8 cellular contexts compared by ENCODE assay signal in genomic region chr19:49808762-49809154, GRCh38. TPM values are rescaled to one million over a fixed set of nuclear protein-coding genes. Genes with fewer than 3 reads are reported as not detected.
DNase-seq lines count a peak whose midpoint lies in the region; ATAC-seq and TF ChIP-seq lines count a peak whose summit lies in the region.

No MANE protein-coding gene starts in this region.

- TF ChIP-seq POLR2A in IMR-90 (IDR thresholded peaks at IDR 0.05; ENCODE audit: low read depth, low read length) (no peak), tibial nerve (IDR thresholded peaks at IDR 0.05) (peak; percentile 66 to 77)

- no TSS peak for BruUV-seq in IMR-90 (replicated peaks; lab: Mats Ljungman, UMichigan)

- H2AK5ac ChIP-seq in IMR-90 (ENCODE audit: low read depth, low read length), result no peak overlapping the region

- 3% methylated on average over 8 of the region's 27 CpGs; no CpG with 5 or more reads in 1 of the 2 experiments for WGBS in IMR-90 (ENCODE audit: extremely low coverage in 2 of 2, insufficient read length in 1 of 2), 2 experiments
- 1% methylated on average over 27 of the region's 27 CpGs for WGBS in tibial nerve, 2 donors

- H2BK15ac ChIP-seq in IMR-90 (ENCODE audit: low read depth, low read length), result no peak overlapping the region; the same call in 2 of the 3 replicates

- no peak overlapping the region for H2BK5ac ChIP-seq in IMR-90 (ENCODE audit: low read depth, low read length, poor library complexity, severe bottlenecking)

- 0 out of 2 replicates have a peak overlapping the region, but pooled peaks have one; percentile 16 for H3K4ac ChIP-seq in IMR-90 (ENCODE audit: low read depth, low read length)

- H4K5ac ChIP-seq in IMR-90 (ENCODE audit: low read depth, low read length), result 0 out of 2 replicates have a peak overlapping the region, but pooled peaks have one; percentile 19

- no peak overlapping the region for H2BK120ac ChIP-seq in IMR-90 (ENCODE audit: low read depth, low read length)

- no peaks in the 10 kb centered on the region; the same call in 1 of the 2 replicates for H4K20me1 ChIP-seq in IMR-90 (ENCODE audit: insufficient read depth, low read length)

- TF ChIP-seq RAD21 in IMR-90 (IDR thresholded peaks at IDR 0.05; ENCODE audit: low read length), result no peak

- H3K4me3 ChIP-seq in IMR-90 (ENCODE audit: insufficient read depth, low read depth, low read length) (peak overlapping the region; percentile 81), ascending aorta (peak overlapping the region; percentile 71 to 80), right atrium auricular region (peak overlapping the region; percentile 62 to 75), tibial nerve (peak overlapping the region; percentile 65 to 75 (median 71))

- H3K9me3 ChIP-seq in IMR-90 (ENCODE audit: control insufficient read depth, insufficient read depth, low read length), result no peaks in the 10 kb centered on the region
- H3K9me3 ChIP-seq in ascending aorta, result no peaks in the 10 kb centered on the region
- H3K9me3 ChIP-seq in right atrium auricular region, result no peaks in the 10 kb centered on the region
- H3K9me3 ChIP-seq in tibial nerve, result no peaks in the 10 kb centered on the region

- dilution Hi-C loops in IMR-90 (cut with HindIII; ENCODE audit: low sequenced_read_pairs, unreplicated experiment), result no loop called here

- peak; percentile 93 for DNase-seq in Ammon's horn (ENCODE audit: low spot score)
- peak; percentile 71 for DNase-seq in IMR-90
- peak; percentile 56 for DNase-seq in T1000 (lab: John Stamatoyannopoulos, UW)
- peak; percentile 73 to 96 for DNase-seq in ascending aorta (ENCODE audit: low spot score in 2 of 2)
- DNase-seq in right atrium auricular region (ENCODE audit: low spot score), result peak; percentile 95
- peak; percentile 98 for DNase-seq in posterior vena cava (ENCODE audit: low spot score)
- DNase-seq in tibial nerve (ENCODE audit: low spot score in 2 of 2), result peak; percentile 96 to 97

- peak overlapping the region; percentile 93; the same call in 1 of the 2 replicates for H3K23ac ChIP-seq in IMR-90 (ENCODE audit: low read depth, low read length)

- no peak for TF ChIP-seq CTCF in IMR-90 (conservative IDR thresholded peaks at IDR 0.05; ENCODE audit: low read depth, low read length)
- TF ChIP-seq CTCF in ascending aorta (IDR thresholded peaks at IDR 0.05), result no peak
- no peak for TF ChIP-seq CTCF in right atrium auricular region (IDR thresholded peaks at IDR 0.05)
- no peak for TF ChIP-seq CTCF in tibial nerve (IDR thresholded peaks at IDR 0.05)

- H3K14ac ChIP-seq in IMR-90 (replicated peaks; ENCODE audit: low read depth, low read length), result peak overlapping the region; percentile 48; the same call in 1 of the 2 replicates

- H3K9ac ChIP-seq in IMR-90 (ENCODE audit: low read depth, low read length), result peak overlapping the region; percentile 51

- 0 out of 2 replicates have a peak overlapping the region, but pooled peaks have one; percentile 26 for H4K91ac ChIP-seq in IMR-90 (ENCODE audit: insufficient read depth, low read depth, low read length)

- peak overlapping the region; percentile 25 to 57; a peak in 2 of 4 replicates for H4K8ac ChIP-seq in IMR-90 (ENCODE audit: low read depth in 2 of 2, low read length in 2 of 2)

- H3K36me3 ChIP-seq in IMR-90 (ENCODE audit: control insufficient read depth, insufficient read depth, low read length) (peaks cover 24% of the 10 kb centered on the region; the same call in 1 of the 2 replicates), ascending aorta (peaks cover 23 to 24% of the 10 kb centered on the region in 2 donors), right atrium auricular region (peaks cover 28% of the 10 kb centered on the region), tibial nerve (peaks cover 0 to 44% (median 3%) of the 10 kb centered on the region in 3 donors)

- H3K9me1 ChIP-seq in IMR-90 (ENCODE audit: insufficient read depth, low read length), result peaks cover 14% of the 10 kb centered on the region

- ATAC-seq in IMR-90 (ENCODE audit: low read depth), result peak; percentile 67
- no peak for ATAC-seq in GM19463 (IDR thresholded peaks at IDR 0.05; ENCODE audit: unreplicated experiment)

- H3K56ac ChIP-seq in IMR-90 (ENCODE audit: extremely low read depth, insufficient read depth, low read length), result no peak overlapping the region

- H3K79me1 ChIP-seq in IMR-90 (ENCODE audit: low read depth in 1 of 2, low read length in 2 of 2), result peaks cover 5 to 21% of the 10 kb centered on the region in 2 experiments; a peak in 2 of 4 replicates

- peaks cover 5% of the 10 kb centered on the region for H3K4me1 ChIP-seq in IMR-90 (ENCODE audit: control insufficient read depth, insufficient read depth, low read length)
- H3K4me1 ChIP-seq in ascending aorta, result peaks cover 6 to 15% of the 10 kb centered on the region in 2 donors
- H3K4me1 ChIP-seq in right atrium auricular region, result peaks cover 0 to 25% of the 10 kb centered on the region in 2 donors
- peaks cover 0 to 38% (median 10%) of the 10 kb centered on the region in 4 donors for H3K4me1 ChIP-seq in tibial nerve

- CTCF ChIA-PET in IMR-90 (lab: Yijun Ruan, JAX), result no interaction called here

- H3K27ac ChIP-seq in IMR-90 (ENCODE audit: insufficient read depth, low read length) (peak overlapping the region; percentile 9; the same call in 1 of the 2 replicates), ascending aorta (peak overlapping the region; percentile 77), right atrium auricular region (peak overlapping the region; percentile 83 to 93), tibial nerve (peak overlapping the region; percentile 83 to 94 (median 88))

- H3K4me2 ChIP-seq in IMR-90 (ENCODE audit: low read depth, low read length), result peak overlapping the region; percentile 90

- no peak overlapping the region for H2BK20ac ChIP-seq in IMR-90 (ENCODE audit: low read depth, low read length)

- in situ Hi-C loops in IMR-90 (cut with MboI; ENCODE audit: low sequenced_read_pairs), result no loop called here

- TF ChIP-seq EP300 in tibial nerve (IDR thresholded peaks at IDR 0.05), result peak in 1 of 2 donors; percentile 83

- H3K18ac ChIP-seq in IMR-90 (ENCODE audit: low read depth, low read length), result no peak overlapping the region

- H3K27me3 ChIP-seq in IMR-90 (ENCODE audit: control insufficient read depth, insufficient read depth, low read length), result no peaks in the 10 kb centered on the region
- no peaks in the 10 kb centered on the region for H3K27me3 ChIP-seq in ascending aorta
- no peaks in the 10 kb centered on the region for H3K27me3 ChIP-seq in right atrium auricular region
- no peaks in the 10 kb centered on the region for H3K27me3 ChIP-seq in tibial nerve

- H2AK9ac ChIP-seq in IMR-90 (replicated peaks; ENCODE audit: low read depth, low read length, poor library complexity), result peak overlapping the region; percentile 92

- intact Hi-C loops in IMR-90 (cut with micrococcal nuclease), result no loop called here
- intact Hi-C loops in ascending aorta (cut with DNase I), result loop anchor here (2.0 kb wide), 2 partner anchors 58 to 60 kb away; no protein-coding TSS in a partner anchor
- intact Hi-C loops in posterior vena cava (cut with DNase I), result loop anchor here in 1 of 2 donors (5.0 kb wide), 1 partner anchor 41 kb away; the partner anchor contains the start of gene AP2A1

- peak overlapping the region; percentile 98 for H2AFZ ChIP-seq in IMR-90 (replicated peaks; ENCODE audit: low read length, poor library complexity)

- POLR2A ChIA-PET in IMR-90 (lab: Charles Lee; ENCODE audit: unreplicated experiment), result no interaction called here

TF ChIP-seq in IMR-90, 13 proteins besides CTCF, POLR2A, EP300 and RAD21:
- no peak for TF ChIP-seq CEBPB (IDR thresholded peaks at IDR 0.05; ENCODE audit: low read depth, low read length)
- TF ChIP-seq MAZ (IDR thresholded peaks at IDR 0.05; ENCODE audit: borderline replicate concordance, low read depth, low read length), result 0 out of 2 replicates have a peak, but pooled peaks have one; percentile 22

RNA-seq across cellular contexts. Expression of gene FUZ, which starts 4.3 kb away (rescaled TPM):
- total RNA-seq in IMR-90 (2012; rRNA removed) (10.6 and 14.3 TPM in 2 replicates), ascending aorta (22.1 TPM), right atrium auricular region (10 to 100 TPM; 18.5 to 22.5 TPM), posterior vena cava (10 to 100 TPM in 1 of 2 donors, 1 to 10 TPM in 1; 6.9 to 12.2 TPM), tibial nerve (10 to 100 TPM; 19.0 to 31.7 (median 26.8) TPM)
- 10.4 and 12.1 TPM in 2 replicates for polyA plus RNA-seq in IMR-90 (2012; rRNA removed)
- polyA plus RNA-seq in IMR-90 (2012; cell fraction: cytosol; rRNA removed), result 10.7 and 16.6 TPM in 2 replicates
- polyA plus RNA-seq in IMR-90 (2012; cell fraction: nucleus; rRNA removed; ENCODE audit: low replicate concordance), result 10.5 and 24.4 TPM in 2 replicates

RNA-seq across cellular contexts. Expression of gene MED25, which starts 9.3 kb away (rescaled TPM):
- total RNA-seq in IMR-90 (2012; rRNA removed) (4.7 and 5.3 TPM in 2 replicates), ascending aorta (54.0 TPM), right atrium auricular region (10 to 100 TPM; 31.1 to 54.0 TPM), posterior vena cava (10 to 100 TPM; 25.6 to 25.9 TPM), tibial nerve (10 to 100 TPM; 26.2 to 54.0 (median 29.4) TPM)
- polyA plus RNA-seq in IMR-90 (2012; rRNA removed), result 37.0 and 38.5 TPM in 2 replicates
- polyA plus RNA-seq in IMR-90 (2012; cell fraction: cytosol; rRNA removed), result 20.7 and 33.0 TPM in 2 replicates
- 77.0 and 95.3 TPM in 2 replicates for polyA plus RNA-seq in IMR-90 (2012; cell fraction: nucleus; rRNA removed; ENCODE audit: low replicate concordance)

RNA-seq across cellular contexts. Expression of gene AP2A1, which starts 42.0 kb away (rescaled TPM):
- total RNA-seq in IMR-90 (2012; rRNA removed) (40.7 and 41.4 TPM in 2 replicates), ascending aorta (249 TPM), right atrium auricular region (10 to 100 TPM; 72.5 to 97.3 TPM), posterior vena cava (10 to 100 TPM; 81.7 to 88.1 TPM), tibial nerve (100 to 1,000 TPM in 2 of 4 donors, 10 to 100 TPM in 2; 92.9 to 117 (median 104) TPM)
- polyA plus RNA-seq in IMR-90 (2012; rRNA removed), result 122 and 136 TPM in 2 replicates
- 130 and 154 TPM in 2 replicates for polyA plus RNA-seq in IMR-90 (2012; cell fraction: cytosol; rRNA removed)
- 115 and 277 TPM in 2 replicates for polyA plus RNA-seq in IMR-90 (2012; cell fraction: nucleus; rRNA removed; ENCODE audit: low replicate concordance)

RNA-seq across cellular contexts. Expression of gene PTOV1, which starts 42.2 kb away (rescaled TPM):
- 34.4 and 36.1 TPM in 2 replicates for total RNA-seq in IMR-90 (2012; rRNA removed)
- polyA plus RNA-seq in IMR-90 (2012; rRNA removed), result 106 and 107 TPM in 2 replicates
- polyA plus RNA-seq in IMR-90 (2012; cell fraction: cytosol; rRNA removed), result 63.8 and 170 TPM in 2 replicates
- 249 and 529 TPM in 2 replicates for polyA plus RNA-seq in IMR-90 (2012; cell fraction: nucleus; rRNA removed; ENCODE audit: low replicate concordance)
- total RNA-seq in ascending aorta, result 163 TPM
- total RNA-seq in right atrium auricular region, result 10 to 100 TPM; 64.6 to 81.0 TPM
- total RNA-seq in posterior vena cava, result 10 to 100 TPM; 78.7 to 95.2 TPM
- 100 to 1,000 TPM in 2 of 4 donors, 10 to 100 TPM in 2; 75.6 to 113 (median 91.9) TPM for total RNA-seq in tibial nerve

RNA-seq across cellular contexts. Expression of gene TSKS, which starts 45.7 kb away (rescaled TPM):
- total RNA-seq in IMR-90 (2012; rRNA removed) (not detected in 2 replicates), ascending aorta (not detected), right atrium auricular region (under 1 TPM; 0.28 to 0.96 TPM), posterior vena cava (1 to 10 TPM; 2.0 to 2.7 TPM), tibial nerve (1 to 10 TPM; 1.1 to 2.5 (median 1.6) TPM)
- 0.10 TPM in 1 of 2 replicates, not detected in the other for polyA plus RNA-seq in IMR-90 (2012; rRNA removed)
- polyA plus RNA-seq in IMR-90 (2012; cell fraction: cytosol; rRNA removed), result 0.04 TPM in 1 of 2 replicates, not detected in the other
- polyA plus RNA-seq in IMR-90 (2012; cell fraction: nucleus; rRNA removed; ENCODE audit: low replicate concordance), result 0.07 and 0.18 TPM in 2 replicates

Comparison
In these comparisons a context has a peak if more than half of its experiments do, and no peak if none do; other contexts are left out.
1. H3K27ac ChIP-seq: peak in every context shown above with its lines; median percentile 88 in tibial nerve; 88 in right atrium auricular region; 77 in ascending aorta; 9 in IMR-90.